10 cellular contexts compared by ENCODE assay signal in the genomic region with DNA sequence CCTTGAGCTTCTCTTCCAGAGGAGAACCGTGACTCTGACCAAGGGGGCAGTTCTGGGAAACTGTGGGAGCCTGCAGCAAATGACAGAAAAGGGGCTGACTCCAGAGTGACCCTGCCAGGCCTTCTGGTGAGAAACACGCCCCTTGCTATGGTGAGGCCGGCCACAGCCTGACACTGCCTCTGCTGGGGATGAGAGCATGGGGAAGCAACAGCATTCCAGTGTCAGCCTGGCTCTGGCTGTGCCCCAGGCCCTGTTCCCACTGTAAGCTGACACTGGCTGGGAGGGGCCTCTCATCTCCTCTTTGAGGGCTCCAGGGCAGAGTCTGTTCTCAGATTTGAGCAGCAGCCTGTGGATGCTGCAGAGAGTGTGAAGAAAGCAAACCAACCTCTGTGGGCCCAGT.
DNase-seq lines count a peak whose midpoint lies in the region; ATAC-seq and TF ChIP-seq lines count a peak whose summit lies in the region.
"Had no signal": no experiment of that assay in that cellular context is flagged by ENCODE, and none has a peak within 500 bp of the region (broad histone marks: within the 10 kb centered on the region; RNA-seq: fewer than 3 reads in every experiment).

No MANE protein-coding gene starts in this region.

- H3K27ac Mint-ChIP-seq in neural crest cell (ENCODE audit: unreplicated experiment) = peak overlapping the region; percentile 52
- H3K27ac Mint-ChIP-seq: activated naive CD8-positive, alpha-beta T cell treated with anti-CD3 and anti-CD28 coated beads, Interleukin-2, amount 10 ng/mL, durations not matched to agents 7 days and 5 days; T-helper 1 cell treated with Interleukin-12 subunit alpha and Interleukin-12 subunit beta and Interleukin-4 antibody, amounts not matched to agents 30 μg/mL and 1 μg/mL, for 36 hours had no signal

- DNase-seq in BJ (ENCODE audit: low read depth) = peak; percentile 75
- DNase-seq in RWPE1 (ENCODE audit: low spot score) = peak; percentile 65
- peak in 1 of 2 donors; percentile 25 for DNase-seq in foreskin keratinocyte
- DNase-seq in neural crest cell (ENCODE audit: low read depth, low spot score) = peak; percentile 45
- DNase-seq in T-helper 2 cell = no peak
- DNase-seq in NCI-H1436 (lab: John Stamatoyannopoulos, UW) = no peak
- DNase-seq in GM10248 (ENCODE audit: extremely low spot score) = no peak
- DNase-seq: activated naive CD8-positive, alpha-beta T cell treated with anti-CD3 and anti-CD28 coated beads, Interleukin-2, amount 10 ng/mL, durations not matched to agents 7 days and 5 days had no signal

- peaks cover 3% of the 10 kb centered on the region for H3K4me1 ChIP-seq in foreskin keratinocyte

- H3K36me3 Mint-ChIP-seq in neural crest cell (ENCODE audit: low read depth) = no peaks in the 10 kb centered on the region
- H3K36me3 Mint-ChIP-seq: activated naive CD8-positive, alpha-beta T cell treated with anti-CD3 and anti-CD28 coated beads, Interleukin-2, amount 10 ng/mL, durations not matched to agents 7 days and 5 days had no signal

- H3K27ac ChIP-seq in RWPE1 (no peak overlapping the region), foreskin keratinocyte (no peak overlapping the region)

- POLR2A ChIA-PET in BJ (lab: Charles Lee) = no interaction called here
- POLR2A ChIA-PET in RWPE1 (lab: Yijun Ruan, JAX; ENCODE audit: low non-redundant PET) = no interaction called here
- POLR2A ChIA-PET in GM10248 (lab: Yijun Ruan, JAX) = no interaction called here

- peak; percentile 43 for TF ChIP-seq CTCF in BJ (IDR thresholded peaks at IDR 0.05; ENCODE audit: insufficient read depth, low read depth, low read length)
- no peak for TF ChIP-seq CTCF in RWPE1 (conservative IDR thresholded peaks at IDR 0.05; ENCODE audit: low read depth)
- TF ChIP-seq CTCF in foreskin keratinocyte (conservative IDR thresholded peaks at IDR 0.05) = no peak
- TF ChIP-seq CTCF in neural crest cell (conservative IDR thresholded peaks at IDR 0.05) = peak; percentile 16
- TF ChIP-seq CTCF in GM10248 (IDR thresholded peaks at IDR 0.05; ENCODE audit: control extremely low read depth, extremely low read depth, low read depth, missing control alignments) = no peak

- no peaks in the 10 kb centered on the region for H3K27me3 ChIP-seq in BJ (ENCODE audit: control insufficient read depth, insufficient read depth, low read length)
- peaks cover 6% of the 10 kb centered on the region for H3K27me3 ChIP-seq in foreskin keratinocyte

- ATAC-seq in foreskin keratinocyte = peak; percentile 72
- ATAC-seq in GM18868 (IDR thresholded peaks at IDR 0.05; ENCODE audit: unreplicated experiment) = no peak

- no peaks in the 10 kb centered on the region for H3K9me3 Mint-ChIP-seq in neural crest cell
- H3K9me3 Mint-ChIP-seq: activated naive CD8-positive, alpha-beta T cell treated with anti-CD3 and anti-CD28 coated beads, Interleukin-2, amount 10 ng/mL, durations not matched to agents 7 days and 5 days; T-helper 1 cell treated with Interleukin-12 subunit alpha and Interleukin-12 subunit beta and Interleukin-4 antibody, amounts not matched to agents 30 μg/mL and 1 μg/mL, for 36 hours had no signal

- H3K36me3 ChIP-seq in BJ (ENCODE audit: control insufficient read depth, insufficient read depth, low read length) = no peaks in the 10 kb centered on the region

- peaks cover 32% of the 10 kb centered on the region for H3K4me1 Mint-ChIP-seq in neural crest cell

- H3K4me3 Mint-ChIP-seq in neural crest cell = no peak overlapping the region
- H3K4me3 Mint-ChIP-seq: activated naive CD8-positive, alpha-beta T cell treated with anti-CD3 and anti-CD28 coated beads, Interleukin-2, amount 10 ng/mL, durations not matched to agents 7 days and 5 days; T-helper 1 cell treated with Interleukin-12 subunit alpha and Interleukin-12 subunit beta and Interleukin-4 antibody, amounts not matched to agents 30 μg/mL and 1 μg/mL, for 36 hours had no signal

- CTCF ChIA-PET in BJ (lab: Yijun Ruan, JAX) (interaction anchor here (1.0 kb wide), 1 partner anchor 404 kb away, joined by 3 read pairs; no protein-coding TSS in a partner anchor), RWPE1 (lab: Yijun Ruan, JAX) (interaction anchor here (0.5 kb wide), 1 partner anchor 410 kb away, joined by 3 read pairs; no protein-coding TSS in a partner anchor), GM10248 (lab: Yijun Ruan, JAX) (no interaction called here)

- H3K27me3 Mint-ChIP-seq in neural crest cell (ENCODE audit: low read depth) = no peaks in the 10 kb centered on the region

- H3K4me3 ChIP-seq in BJ (ENCODE audit: low read depth, low read length) = no peak overlapping the region

Comparison
In these comparisons a context has a peak if more than half of its experiments do, and no peak if none do; other contexts are left out.
1. DNase-seq: peak in BJ (single experiment), RWPE1 (single experiment) and neural crest cell (single experiment); none in T-helper 2 cell (0 of 5), NCI-H1436 (single experiment) and GM10248 (single experiment).
2. CTCF ChIP-seq: peak in BJ (single experiment) and neural crest cell (single experiment); none in RWPE1 (single experiment), foreskin keratinocyte (single experiment) and GM10248 (single experiment).